21 cellular contexts compared by ENCODE assay signal in genomic region chr7:46393142-46393541, GRCh38.
"Had no signal": no experiment of that assay in that cellular context is flagged by ENCODE, and none has a peak within 500 bp of the region (broad histone marks: within the 10 kb centered on the region; RNA-seq: fewer than 3 reads in every experiment).

No MANE protein-coding gene starts in this region.

- H3K27me3 ChIP-seq: body of pancreas, neural progenitor cell, ovary, tibial nerve had no signal

- H3K9me3 ChIP-seq: body of pancreas, ovary, tibial nerve had no signal

- H3K36me3 ChIP-seq: neural progenitor cell, ovary, tibial nerve had no signal

- H3K36me3 Mint-ChIP-seq: neural progenitor cell; stimulated activated naive B cell treated with anti-CD40 and anti-IgM and Interleukin-4, amounts not matched to agents 10 μg/mL and 1 μg/mL and 100 μg/mL, for 72 hours had no signal

- H3K27ac ChIP-seq: body of pancreas, neural progenitor cell, ovary, tibial nerve had no signal

- H3K4me3 Mint-ChIP-seq: activated CD4-positive, alpha-beta memory T cell treated with anti-CD3 and anti-CD28 coated beads, Interleukin-2, amount 10 ng/mL, durations not matched to agents 7 days and 5 days; activated T-cell treated with anti-CD3 and anti-CD28 coated beads, Interleukin-2, amount 50 U/mL, for 24 hours; neural progenitor cell; stimulated activated naive B cell treated with anti-CD40 and anti-IgM and Interleukin-4, amounts not matched to agents 10 μg/mL and 1 μg/mL and 100 μg/mL, for 72 hours; T-helper 17 cell had no signal

- DNase-seq: activated CD4-positive, alpha-beta memory T cell treated with anti-CD3 and anti-CD28 coated beads, Interleukin-2, amount 10 ng/mL, durations not matched to agents 7 days and 5 days; activated CD4-positive, alpha-beta T cell treated with anti-CD3 and anti-CD28 coated beads for 4 hours; activated effector memory CD4-positive, alpha-beta T cell treated with Interleukin-2 at 50 U/mL for 16 hours; activated naive CD4-positive, alpha-beta T cell treated with anti-CD3 and anti-CD28 coated beads, Interleukin-2, amount 50 U/mL, for 16 hours; activated T-cell treated with anti-CD3 and anti-CD28 coated beads, Interleukin-2, amount 50 U/mL, for 24 hours; amygdala; body of pancreas; central memory CD4-positive, alpha-beta T cell; cortex of kidney; effector memory CD4-positive, alpha-beta T cell; glutamatergic neuron; ovary; SIG-M5; stimulated activated CD4-positive, alpha-beta T cell treated with anti-CD3 and anti-CD28 coated beads, Interleukin-15, amount 100 ng/mL, for 24 hours; stimulated activated CD4-positive, alpha-beta T cell treated with anti-CD3 and anti-CD28 coated beads, Interleukin-4, amount 100 ng/mL, for 1 hour; stimulated activated naive B cell treated with anti-CD40 and anti-IgM and Interleukin-4, amounts not matched to agents 10 μg/mL and 1 μg/mL and 100 μg/mL, for 72 hours; substantia nigra; T-helper 17 cell had no signal

- H3K27ac Mint-ChIP-seq: activated CD4-positive, alpha-beta memory T cell treated with anti-CD3 and anti-CD28 coated beads, Interleukin-2, amount 10 ng/mL, durations not matched to agents 7 days and 5 days; activated T-cell treated with anti-CD3 and anti-CD28 coated beads, Interleukin-2, amount 50 U/mL, for 24 hours; stimulated activated naive B cell treated with anti-CD40 and anti-IgM and Interleukin-4, amounts not matched to agents 10 μg/mL and 1 μg/mL and 100 μg/mL, for 72 hours; T-helper 17 cell had no signal

- H3K27me3 Mint-ChIP-seq: activated CD4-positive, alpha-beta memory T cell treated with anti-CD3 and anti-CD28 coated beads, Interleukin-2, amount 10 ng/mL, durations not matched to agents 7 days and 5 days; activated T-cell treated with anti-CD3 and anti-CD28 coated beads, Interleukin-2, amount 50 U/mL, for 24 hours; stimulated activated naive B cell treated with anti-CD40 and anti-IgM and Interleukin-4, amounts not matched to agents 10 μg/mL and 1 μg/mL and 100 μg/mL, for 72 hours; T-helper 17 cell had no signal

- H3K9me3 Mint-ChIP-seq: activated T-cell treated with anti-CD3 and anti-CD28 coated beads, Interleukin-2, amount 50 U/mL, for 24 hours; neural progenitor cell had no signal

- ATAC-seq: body of pancreas; stimulated activated naive B cell treated with anti-CD40 and anti-IgM and Interleukin-4, amounts not matched to agents 10 μg/mL and 1 μg/mL and 100 μg/mL, for 72 hours; T-helper 17 cell had no signal

- H3K4me3 ChIP-seq: body of pancreas, lung, neural progenitor cell, ovary, tibial nerve had no signal

- H3K9ac ChIP-seq: neural progenitor cell had no signal

- H3K4me1 Mint-ChIP-seq: activated CD4-positive, alpha-beta memory T cell treated with anti-CD3 and anti-CD28 coated beads, Interleukin-2, amount 10 ng/mL, durations not matched to agents 7 days and 5 days; neural progenitor cell; stimulated activated naive B cell treated with anti-CD40 and anti-IgM and Interleukin-4, amounts not matched to agents 10 μg/mL and 1 μg/mL and 100 μg/mL, for 72 hours; T-helper 17 cell had no signal

- H3K4me1 ChIP-seq: body of pancreas, neural progenitor cell had no signal
